2 cellular contexts compared by ENCODE assay signal in the genomic region with DNA sequence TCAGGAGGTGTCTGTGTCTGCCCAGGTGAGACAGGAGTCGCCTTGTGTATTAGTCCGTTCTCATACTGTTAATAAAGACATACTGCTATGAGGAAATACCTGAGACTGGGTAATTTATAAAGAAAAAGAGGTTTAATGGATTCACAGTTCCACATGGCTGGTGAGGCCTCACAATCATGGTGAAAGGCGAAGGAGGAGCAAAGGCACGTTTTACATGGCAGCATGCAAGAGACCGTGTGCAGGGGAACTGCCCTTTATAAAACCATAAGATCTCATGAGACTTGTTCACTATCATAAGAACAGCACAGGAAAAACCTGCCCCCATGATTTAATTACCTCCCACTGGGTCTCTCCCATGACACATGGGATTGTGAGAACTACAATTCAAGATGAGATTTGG.
TF ChIP-seq lines count a peak whose summit lies in the region.

No MANE protein-coding gene starts in this region.

TF ChIP-seq in A549, 52 proteins besides CTCF, POLR2A, EP300 and RAD21:
- TF ChIP-seq ZFP36 (IDR thresholded peaks at IDR 0.05; ENCODE audit: borderline replicate concordance, partially characterized antibody): peak; percentile 20

TF ChIP-seq in HepG2, 621 proteins besides CTCF, POLR2A, EP300 and RAD21:
- TF ChIP-seq ZNF430 (CRISPR knock-in tag; IDR thresholded peaks at IDR 0.05) (peak; percentile 85), ZNF431 (CRISPR knock-in tag; IDR thresholded peaks at IDR 0.05; ENCODE audit: borderline replicate concordance, low read depth) (peak; percentile 99)
